8 cellular contexts compared by ENCODE assay signal in genomic region chr17:58352018-58352842, GRCh38. TPM values are rescaled to one million over a fixed set of nuclear protein-coding genes. Genes with fewer than 3 reads are reported as not detected.
DNase-seq lines count a peak whose midpoint lies in the region; TF ChIP-seq lines count a peak whose summit lies in the region.

TSS of gene SUPT4H1 (minus strand) at chr17:58352201. CDS start at chr17:58352135, 66 bp downstream.

- TF ChIP-seq CTCF in neural cell (IDR thresholded peaks at IDR 0.05; ENCODE audit: poor library complexity, severe bottlenecking): peak; percentile 18
- TF ChIP-seq CTCF in stomach (IDR thresholded peaks at IDR 0.05): peak in 2 of 7 experiments; percentile 18 to 21

- TF ChIP-seq EP300 in neural cell (conservative IDR thresholded peaks at IDR 0.05; ENCODE audit: poor library complexity, severe bottlenecking) (peak; percentile 70), stomach (IDR thresholded peaks at IDR 0.05) (no peak)

- WGBS in stomach, 5 donors: 0 to 1% (median 0%) methylated on average over 40 to 63 of the region's 63 CpGs

- no peaks in the 10 kb centered on the region for H4K20me1 ChIP-seq in neural cell (ENCODE audit: insufficient read depth)

- H3K79me2 ChIP-seq in neural cell (replicated peaks; ENCODE audit: insufficient read depth, low read length): peaks cover 11% of the 10 kb centered on the region

- peak within 1 kb of the TSS; percentile 83 for H3K9ac ChIP-seq in neural cell (ENCODE audit: low read length)

- intact Hi-C loops in stomach (cut with DNase I; ENCODE audit: low total_unique reads): no loop called here

- H3K4me3 ChIP-seq in HAP-1 (peak within 1 kb of the TSS; percentile 86), neural cell (ENCODE audit: low read length) (peak within 1 kb of the TSS; percentile 93), stomach (peak within 1 kb of the TSS; percentile 93 to 99 (median 97))

- peak; percentile 55 for TF ChIP-seq RAD21 in neural cell (conservative IDR thresholded peaks at IDR 0.05)

- H3K4me2 ChIP-seq in neural cell (ENCODE audit: low read length): peak within 1 kb of the TSS; percentile 81

- no peak for TF ChIP-seq POLR2A in stomach (IDR thresholded peaks at IDR 0.05)

- peaks cover 2% of the 10 kb centered on the region for H3F3A ChIP-seq in neural cell (ENCODE audit: insufficient read depth, low read length, poor library complexity, severe bottlenecking)

- H3K27ac ChIP-seq in neural cell (ENCODE audit: low read length) (peak within 1 kb of the TSS; percentile 73), stomach (peak within 1 kb of the TSS; percentile 86 to 98 (median 95))

- H2AFZ ChIP-seq in neural cell (ENCODE audit: low read depth, low read length): peak within 1 kb of the TSS; percentile 61

- H3K27me3 ChIP-seq in HAP-1 (ENCODE audit: low read depth): no peaks in the 10 kb centered on the region
- H3K27me3 ChIP-seq in neural cell (ENCODE audit: insufficient read depth, low read depth, low read length): no peaks in the 10 kb centered on the region
- no peaks in the 10 kb centered on the region for H3K27me3 ChIP-seq in stomach

- in situ Hi-C loops in HAP-1 (cut with MboI; ENCODE audit: low sequenced_read_pairs): loop anchor here (5.0 kb wide), 1 partner anchor 65 kb away; the partner anchor contains the start of gene RNF43

- DNase-seq in GDM1 (lab: John Stamatoyannopoulos, UW): peak; percentile 89
- DNase-seq in HAP-1 (ENCODE audit: low spot score in 2 of 2): peak; percentile 89 to 92
- peak; percentile 87 for DNase-seq in M059J (ENCODE audit: low read depth)
- peak; percentile 72 for DNase-seq in SHP77 treated with DMSO at 0.1 percent for 48 hours (lab: John Stamatoyannopoulos, UW)
- peak; percentile 89 for DNase-seq in activated gamma-delta T cell treated with Interleukin-2 at 50 U/mL for 16 hours
- peak; percentile 77 for DNase-seq in fibroblast of the conjunctiva (ENCODE audit: low read depth)
- DNase-seq in stomach: peak; percentile 91

- H3K9me2 ChIP-seq in neural cell (ENCODE audit: insufficient read depth, low read length): no peaks in the 10 kb centered on the region

- H3K4me1 ChIP-seq in HAP-1 (peaks cover 4% of the 10 kb centered on the region; the same call in 1 of the 2 replicates), stomach (peaks cover 15 to 37% (median 24%) of the 10 kb centered on the region in 4 donors)

- H3K36me3 ChIP-seq in HAP-1 (replicated peaks) (peaks cover 29% of the 10 kb centered on the region), neural cell (ENCODE audit: insufficient read depth, low read length) (peaks cover 8% of the 10 kb centered on the region), stomach (peaks cover 31 to 40% (median 37%) of the 10 kb centered on the region in 4 donors)

- H3K9me3 ChIP-seq in HAP-1 (no peaks in the 10 kb centered on the region), neural cell (ENCODE audit: low read length) (no peaks in the 10 kb centered on the region), stomach (no peaks in the 10 kb centered on the region)

TF ChIP-seq in neural cell, 6 proteins besides CTCF, POLR2A, EP300 and RAD21:
- TF ChIP-seq MXI1 (conservative IDR thresholded peaks at IDR 0.05; ENCODE audit: poor library complexity, severe bottlenecking): peak; percentile 84
- peak; percentile 62 for TF ChIP-seq SMC3 (conservative IDR thresholded peaks at IDR 0.05; ENCODE audit: poor library complexity)
- peak; percentile 62 for TF ChIP-seq TAF1 (IDR thresholded peaks at IDR 0.05; ENCODE audit: low read depth)
- TF ChIP-seq EZH2 (IDR thresholded peaks at IDR 0.05; ENCODE audit: borderline replicate concordance, insufficient read depth, low read length, poor library complexity, severe bottlenecking): no peak
- TF ChIP-seq POLR2AphosphoS5 (IDR thresholded peaks at IDR 0.05): peak; percentile 89
- TF ChIP-seq REST (IDR thresholded peaks at IDR 0.05; ENCODE audit: borderline replicate concordance): peak; percentile 69

RNA-seq across cellular contexts. Expression of gene SUPT4H1, which starts in this region (rescaled TPM):
- 64.3 and 71.6 TPM in 2 replicates for total RNA-seq in M059J (2014; rRNA removed; shearing (Covaris generic))
- polyA plus RNA-seq in neural cell (84.2 and 109 TPM in 2 replicates), stomach (10 to 100 TPM; 68.9 to 80.9 (median 78.2) TPM)
- polyA minus RNA-seq in neural cell: 30.7 and 34.5 TPM in 2 replicates
- 10 to 100 TPM in 3 of 5 donors, 1 to 10 TPM in 2; 6.7 to 51.1 (median 23.3) TPM for total RNA-seq in stomach

Comparison
In these comparisons a context has a peak if more than half of its experiments do, and no peak if none do; other contexts are left out.
1. Peak in every context shown above with its lines: DNase-seq, H3K4me3 ChIP-seq and H3K27ac ChIP-seq.